ENCODE assay signal across 9 cellular contexts in the genomic region with DNA sequence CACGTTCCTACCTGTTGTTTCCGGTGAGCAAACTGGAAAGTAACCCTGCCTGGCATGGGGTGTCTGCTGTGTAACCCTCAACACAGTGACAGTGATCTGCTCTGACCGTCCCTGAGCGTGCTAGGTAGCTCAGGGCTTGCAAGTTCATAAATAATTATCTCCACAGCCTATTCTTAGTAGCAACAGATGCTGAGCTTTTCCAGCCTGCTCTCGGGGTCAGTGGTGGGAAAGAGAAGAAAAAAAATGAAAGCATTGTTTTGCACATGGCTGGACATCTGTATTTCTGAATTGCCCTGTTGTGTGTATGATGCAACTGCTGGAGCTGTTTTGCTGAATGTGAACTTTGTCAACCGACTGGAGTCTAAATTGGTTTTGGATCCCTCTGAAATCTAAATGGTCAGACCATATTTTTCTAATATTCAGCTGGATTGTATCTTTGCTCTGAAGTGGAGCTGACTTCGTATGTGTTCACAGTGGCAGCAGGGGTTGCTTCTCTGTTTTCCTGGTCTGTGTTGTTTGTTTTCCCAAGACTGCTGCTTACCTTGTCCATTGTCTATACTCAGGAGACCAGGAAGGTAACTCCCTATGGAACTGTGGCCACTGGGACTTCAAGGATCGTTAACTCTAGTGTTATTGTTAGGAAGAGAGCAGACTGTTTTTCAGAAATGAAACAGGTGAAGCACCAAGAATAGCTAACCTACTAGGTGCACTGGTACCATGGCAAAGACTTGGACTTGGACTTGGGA. TPM values are rescaled to one million over a fixed set of nuclear protein-coding genes. Genes with fewer than 3 reads are reported as not detected.
A peak's percentile ranks its signal among the peaks of the same experiment; 100 is the strongest.
DNase-seq lines count a peak whose midpoint lies in the region; ATAC-seq and TF ChIP-seq lines count a peak whose summit lies in the region.
"Had no signal": no experiment of that assay in that cellular context is flagged by ENCODE, and none has a peak within 500 bp of the region (broad histone marks: within the 10 kb centered on the region; RNA-seq: fewer than 3 reads in every experiment).

No MANE protein-coding gene starts in this region.

- CTCF ChIA-PET in HEK293 (lab: Yijun Ruan, JAX) = interaction anchor here (0.6 to 0.9 kb wide), 3 partner anchors 9 to 74 kb away, joined by 3 to 4 read pairs (median 3); no protein-coding TSS in a partner anchor

- intact Hi-C loops in left ventricle myocardium inferior (cut with micrococcal nuclease) (no loop called here), sciatic nerve (cut with DNase I) (no loop called here), transverse colon (cut with DNase I; ENCODE audit: low total_unique reads) (no loop called here)

- DNase-seq in left ventricle myocardium inferior (no peak), sciatic nerve (ENCODE audit: low spot score) (no peak), HT-29 (ENCODE audit: low spot score) (no peak), transverse colon (no peak)
- DNase-seq: activated CD4-positive, alpha-beta T cell treated with anti-CD3 and anti-CD28 coated beads for 48 hours had no signal

- no peak overlapping the region for H3K27ac ChIP-seq in HEK293 (ENCODE audit: extremely low read depth, low read depth, low read length)
- H3K27ac ChIP-seq in angular gyrus (ENCODE audit: low read depth, low read length) = peak overlapping the region; percentile 31
- H3K27ac ChIP-seq in left ventricle myocardium inferior (replicated peaks) = peak overlapping the region; percentile 65
- peak overlapping the region in 1 of 4 donors; percentile 43 for H3K27ac ChIP-seq in transverse colon

- TF ChIP-seq POLR2A in transverse colon (IDR thresholded peaks at IDR 0.05) = no peak

- TF ChIP-seq CTCF in HEK293 (tag by site-specific recombination; IDR thresholded peaks at IDR 0.05) (no peak), left ventricle myocardium inferior (IDR thresholded peaks at IDR 0.05; ENCODE audit: borderline replicate concordance) (no peak), transverse colon (IDR thresholded peaks at IDR 0.05) (no peak)

- H3K36me3 ChIP-seq in HEK293 (ENCODE audit: control insufficient read depth in 2 of 2, insufficient read depth in 1 of 2, low read length in 2 of 2) (no peaks in the 10 kb centered on the region), left ventricle myocardium inferior (no peaks in the 10 kb centered on the region), transverse colon (no peaks in the 10 kb centered on the region)

- in situ Hi-C loops in transverse colon (cut with MboI; ENCODE audit: low pct_ligation_motif_present in 1 of 4, low pct_unique_long_range_greater_than_20kb in 1 of 4, low sequenced_read_pairs in 3 of 4) = no loop called here

- H3K4me3 ChIP-seq in HEK293 (ENCODE audit: low read depth, low read length) (no peak overlapping the region), left ventricle myocardium inferior (no peak overlapping the region), transverse colon (no peak overlapping the region)

- H3K9me3 ChIP-seq in HEK293 (ENCODE audit: control insufficient read depth, insufficient read depth, low read depth, low read length) (no peaks in the 10 kb centered on the region), left ventricle myocardium inferior (replicated peaks) (no peaks in the 10 kb centered on the region), transverse colon (no peaks in the 10 kb centered on the region)

- peak; percentile 92 for ATAC-seq in sciatic nerve
- no peak for ATAC-seq in GM18858 (IDR thresholded peaks at IDR 0.05; ENCODE audit: unreplicated experiment)
- ATAC-seq in GM21576 (IDR thresholded peaks at IDR 0.05; ENCODE audit: unreplicated experiment) = no peak

- TF ChIP-seq EP300 in transverse colon (IDR thresholded peaks at IDR 0.05; ENCODE audit: low read depth) = no peak

- H3K4me1 ChIP-seq in HEK293 (ENCODE audit: control insufficient read depth, insufficient read depth, low read length) (peaks cover 20% of the 10 kb centered on the region), left ventricle myocardium inferior (peaks cover 46% of the 10 kb centered on the region), transverse colon (peaks cover 0 to 11% (median 3%) of the 10 kb centered on the region in 4 donors)

- H3K27me3 ChIP-seq in left ventricle myocardium inferior (ENCODE audit: low read depth) = no peaks in the 10 kb centered on the region
- H3K27me3 ChIP-seq in transverse colon = no peaks in the 10 kb centered on the region

- POLR2A ChIA-PET in HEK293 (lab: Yijun Ruan, JAX) = interaction anchor here (0.9 kb wide), 1 partner anchor 27 kb away, joined by 4 read pairs; a partner anchor contains a TSS

- WGBS in transverse colon (ENCODE audit: low coverage in 1 of 2), 2 donors = 40 to 68% methylated on average over 1 to 8 of the region's 8 CpGs

TF ChIP-seq in HEK293, 187 proteins besides CTCF, POLR2A, EP300 and RAD21:
- peak; percentile 26; the same call in 1 of the 2 replicates for TF ChIP-seq OSR2 (tag by site-specific recombination; IDR thresholded peaks at IDR 0.05)
- no peak for TF ChIP-seq ZNF776 (tag by site-specific recombination; IDR thresholded peaks at IDR 0.05; ENCODE audit: borderline replicate concordance)
- TF ChIP-seq, protein P1, sequence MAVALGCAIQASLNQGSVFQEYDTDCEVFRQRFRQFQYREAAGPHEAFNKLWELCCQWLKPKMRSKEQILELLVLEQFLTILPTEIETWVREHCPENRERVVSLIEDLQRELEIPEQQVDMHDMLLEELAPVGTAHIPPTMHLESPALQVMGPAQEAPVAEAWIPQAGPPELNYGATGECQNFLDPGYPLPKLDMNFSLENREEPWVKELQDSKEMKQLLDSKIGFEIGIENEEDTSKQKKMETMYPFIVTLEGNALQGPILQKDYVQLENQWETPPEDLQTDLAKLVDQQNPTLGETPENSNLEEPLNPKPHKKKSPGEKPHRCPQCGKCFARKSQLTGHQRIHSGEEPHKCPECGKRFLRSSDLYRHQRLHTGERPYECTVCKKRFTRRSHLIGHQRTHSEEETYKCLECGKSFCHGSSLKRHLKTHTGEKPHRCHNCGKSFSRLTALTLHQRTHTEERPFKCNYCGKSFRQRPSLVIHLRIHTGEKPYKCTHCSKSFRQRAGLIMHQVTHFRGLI (tag by site-specific recombination; IDR thresholded peaks at IDR 0.05) = no peak
- TF ChIP-seq SP2 (tag by site-specific recombination; IDR thresholded peaks at IDR 0.05) = no peak
- TF ChIP-seq ZNF324 (tag by site-specific recombination; IDR thresholded peaks at IDR 0.05) = no peak
- TF ChIP-seq, protein P2, sequence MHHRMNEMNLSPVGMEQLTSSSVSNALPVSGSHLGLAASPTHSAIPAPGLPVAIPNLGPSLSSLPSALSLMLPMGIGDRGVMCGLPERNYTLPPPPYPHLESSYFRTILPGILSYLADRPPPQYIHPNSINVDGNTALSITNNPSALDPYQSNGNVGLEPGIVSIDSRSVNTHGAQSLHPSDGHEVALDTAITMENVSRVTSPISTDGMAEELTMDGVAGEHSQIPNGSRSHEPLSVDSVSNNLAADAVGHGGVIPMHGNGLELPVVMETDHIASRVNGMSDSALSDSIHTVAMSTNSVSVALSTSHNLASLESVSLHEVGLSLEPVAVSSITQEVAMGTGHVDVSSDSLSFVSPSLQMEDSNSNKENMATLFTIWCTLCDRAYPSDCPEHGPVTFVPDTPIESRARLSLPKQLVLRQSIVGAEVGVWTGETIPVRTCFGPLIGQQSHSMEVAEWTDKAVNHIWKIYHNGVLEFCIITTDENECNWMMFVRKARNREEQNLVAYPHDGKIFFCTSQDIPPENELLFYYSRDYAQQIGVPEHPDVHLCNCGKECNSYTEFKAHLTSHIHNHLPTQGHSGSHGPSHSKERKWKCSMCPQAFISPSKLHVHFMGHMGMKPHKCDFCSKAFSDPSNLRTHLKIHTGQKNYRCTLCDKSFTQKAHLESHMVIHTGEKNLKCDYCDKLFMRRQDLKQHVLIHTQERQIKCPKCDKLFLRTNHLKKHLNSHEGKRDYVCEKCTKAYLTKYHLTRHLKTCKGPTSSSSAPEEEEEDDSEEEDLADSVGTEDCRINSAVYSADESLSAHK (tag by site-specific recombination; IDR thresholded peaks at IDR 0.05) = no peak

RNA-seq across cellular contexts. Expression of a gene that starts 27.0 kb away (rescaled TPM):
- total RNA-seq in left ventricle myocardium inferior = 4.4 TPM
- 46.8 TPM for total RNA-seq in sciatic nerve
- total RNA-seq in HT-29 (2014; rRNA removed; shearing (Covaris generic)) = 2.3 and 2.5 TPM in 2 replicates
- total RNA-seq in transverse colon = 1 to 10 TPM in 2 of 4 donors, under 1 TPM in 2; 0.41 to 2.2 (median 1.1) TPM
